In the genomic region with DNA sequence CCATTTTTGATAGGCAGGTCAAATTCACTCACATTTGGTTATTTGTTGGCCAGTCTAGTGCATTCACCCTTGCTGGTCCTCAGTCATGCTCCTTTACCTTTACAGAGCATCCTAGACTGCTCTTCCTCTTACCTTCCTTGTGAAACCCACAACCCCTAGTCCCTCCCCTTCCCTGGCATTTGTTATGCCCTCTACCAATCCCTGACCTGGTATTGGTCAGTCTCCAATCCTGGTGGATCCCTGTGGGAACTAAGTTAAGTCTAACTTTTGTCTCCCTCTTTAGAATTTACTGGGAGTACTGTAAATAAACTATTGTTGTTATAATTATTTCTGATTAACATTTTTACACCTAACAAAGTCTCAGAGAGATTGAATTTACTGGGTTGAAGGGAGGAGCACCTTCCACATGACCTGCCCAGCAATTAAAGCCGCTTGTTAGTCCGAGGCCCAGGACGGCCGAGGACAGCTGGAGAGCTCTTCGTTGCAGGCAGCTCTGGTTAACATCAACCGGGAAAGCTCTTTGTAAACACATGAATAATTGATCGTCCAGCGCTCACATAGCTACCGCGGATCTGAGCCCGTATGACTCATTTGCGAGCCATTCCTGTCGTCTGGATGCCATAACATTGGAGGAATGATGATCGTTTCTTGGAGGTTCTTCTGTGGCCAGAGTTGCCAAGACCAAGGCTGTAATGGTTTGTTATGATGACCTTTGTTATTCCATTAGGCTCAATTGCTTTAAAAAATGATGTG, we compare ENCODE assay signal across 2 cellular contexts.
TF ChIP-seq lines count a peak whose summit lies in the region.

No MANE protein-coding gene starts in this region.

TF ChIP-seq in IMR-90, 13 proteins besides CTCF, POLR2A, EP300 and RAD21:
- TF ChIP-seq, protein P1, sequence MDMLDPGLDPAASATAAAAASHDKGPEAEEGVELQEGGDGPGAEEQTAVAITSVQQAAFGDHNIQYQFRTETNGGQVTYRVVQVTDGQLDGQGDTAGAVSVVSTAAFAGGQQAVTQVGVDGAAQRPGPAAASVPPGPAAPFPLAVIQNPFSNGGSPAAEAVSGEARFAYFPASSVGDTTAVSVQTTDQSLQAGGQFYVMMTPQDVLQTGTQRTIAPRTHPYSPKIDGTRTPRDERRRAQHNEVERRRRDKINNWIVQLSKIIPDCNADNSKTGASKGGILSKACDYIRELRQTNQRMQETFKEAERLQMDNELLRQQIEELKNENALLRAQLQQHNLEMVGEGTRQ (IDR thresholded peaks at IDR 0.05; ENCODE audit: low read depth, low read length), result no peak
- TF ChIP-seq FOS (IDR thresholded peaks at IDR 0.05; ENCODE audit: low read depth, low read length) (peak; percentile 93), NFE2L2 (IDR thresholded peaks at IDR 0.05; ENCODE audit: low read depth, low read length) (no peak), RCOR1 (IDR thresholded peaks at IDR 0.05; ENCODE audit: insufficient replicate concordance, low read length) (peak; percentile 65), BHLHE40 (IDR thresholded peaks at IDR 0.05; ENCODE audit: low read depth, low read length) (0 out of 2 replicates have a peak, but pooled peaks have one; percentile 25), CHD1 (IDR thresholded peaks at IDR 0.05; ENCODE audit: low read depth, low read length) (no peak), ELK1 (IDR thresholded peaks at IDR 0.05; ENCODE audit: borderline replicate concordance, low read depth, low read length) (no peak), CEBPB (IDR thresholded peaks at IDR 0.05; ENCODE audit: low read depth, low read length) (no peak), SMC3 (IDR thresholded peaks at IDR 0.05; ENCODE audit: low read depth, low read length) (no peak)

TF ChIP-seq in GM12891, 5 proteins besides CTCF, POLR2A, EP300 and RAD21:
- TF ChIP-seq POLR2AphosphoS5 (IDR thresholded peaks at IDR 0.05; ENCODE audit: low read depth, low read length), result no peak
- no peak for TF ChIP-seq SPI1 (IDR thresholded peaks at IDR 0.05; ENCODE audit: low read depth, low read length)
- no peak for TF ChIP-seq TAF1 (IDR thresholded peaks at IDR 0.05; ENCODE audit: low read depth, low read length)
- TF ChIP-seq PAX5 (IDR thresholded peaks at IDR 0.05; ENCODE audit: insufficient read depth, low read length, severe bottlenecking), result no peak
- TF ChIP-seq POU2F2 (IDR thresholded peaks at IDR 0.05; ENCODE audit: low read depth, low read length), result no peak
